Comparison of ENCODE assay signal across 8 cellular contexts in genomic region chr15:34241376-34242350, GRCh38. TPM values are rescaled to one million over a fixed set of nuclear protein-coding genes. Genes with fewer than 3 reads are reported as not detected.
DNase-seq lines count a peak whose midpoint lies in the region; ATAC-seq and TF ChIP-seq lines count a peak whose summit lies in the region.

No MANE protein-coding gene starts in this region.

- DNase-seq in NCI-H146 (lab: John Stamatoyannopoulos, UW) (peak; percentile 0), NCI-H146 treated with DMSO at 0.1 percent for 48 hours (lab: John Stamatoyannopoulos, UW; ENCODE audit: unreplicated experiment) (no peak), OCI-M1 (lab: John Stamatoyannopoulos, UW) (peak; percentile 71), MCF 10A (ENCODE audit: unreplicated experiment) (peak; percentile 64), left kidney (ENCODE audit: low read depth, low spot score) (peak; percentile 61), transverse colon (peak; percentile 18), NCI-H2029 treated with DMSO at 0.1 percent for 48 hours (lab: John Stamatoyannopoulos, UW) (no peak)

- POLR2A ChIA-PET in MCF 10A (lab: Yijun Ruan, JAX), result interaction anchor here (0.9 to 5.8 kb wide), 8 partner anchors 17 to 345 kb away, joined by 3 to 31 read pairs (median 11); partner anchors contain the start of genes EMC4, LPCAT4 and SLC12A6

- H3K27me3 Mint-ChIP-seq in MCF 10A (ENCODE audit: insufficient read depth, unreplicated experiment), result no peaks in the 10 kb centered on the region

- H3K36me3 ChIP-seq in transverse colon, result peaks cover 0 to 53% (median 12%) of the 10 kb centered on the region in 4 donors

- CTCF ChIA-PET in MCF 10A (lab: Yijun Ruan, JAX), result interaction anchor here (0.6 to 5.0 kb wide), 23 partner anchors 9 to 1219 kb away, joined by 3 to 41 read pairs (median 4); partner anchors contain the start of genes EMC4, KATNBL1, LPCAT4 and NOP10

- in situ Hi-C loops in transverse colon (cut with MboI; ENCODE audit: low pct_ligation_motif_present in 1 of 4, low pct_unique_long_range_greater_than_20kb in 1 of 4, low sequenced_read_pairs in 3 of 4), result loop anchor here in 3 of 4 donors (10.0 to 25.0 kb wide), 4 partner anchors 103 to 346 kb away; partner anchors contain the start of genes GOLGA8B (in 2 of the 3), LPCAT4 (in 2 of the 3), NOP10 (in 1 of the 3) and NUTM1 (in 1 of the 3)

- peaks cover 8% of the 10 kb centered on the region for H3K36me3 Mint-ChIP-seq in MCF 10A (ENCODE audit: insufficient read depth, unreplicated experiment)

- H3K4me3 ChIP-seq in transverse colon, result no peak overlapping the region

- WGBS in transverse colon (ENCODE audit: low coverage in 1 of 2), 2 donors, result 37 to 62% methylated on average over 1 of the region's 1 CpG

- TF ChIP-seq POLR2A in transverse colon (IDR thresholded peaks at IDR 0.05), result no peak

- no TSS peak for BruUV-seq in MCF 10A (replicated peaks; lab: Mats Ljungman, UMichigan)

- H3K9me3 Mint-ChIP-seq in MCF 10A (ENCODE audit: unreplicated experiment), result no peaks in the 10 kb centered on the region

- ATAC-seq in GM21825 (IDR thresholded peaks at IDR 0.05; ENCODE audit: unreplicated experiment), result peak; percentile 67

- TF ChIP-seq EP300 in transverse colon (IDR thresholded peaks at IDR 0.05; ENCODE audit: low read depth), result no peak

- TF ChIP-seq CTCF in MCF 10A (IDR thresholded peaks at IDR 0.05; ENCODE audit: unreplicated experiment) (peak; percentile 68), transverse colon (IDR thresholded peaks at IDR 0.05) (peak; percentile 75 to 84 (median 76))

- H3K27ac ChIP-seq in transverse colon, result no peak overlapping the region

- no peaks in the 10 kb centered on the region for H3K9me3 ChIP-seq in transverse colon

- H3K27ac Mint-ChIP-seq in MCF 10A (ENCODE audit: low read depth, unreplicated experiment), result no peak overlapping the region

- no peak overlapping the region for H3K4me3 Mint-ChIP-seq in MCF 10A (ENCODE audit: unreplicated experiment)

- H3K4me1 Mint-ChIP-seq in MCF 10A (ENCODE audit: insufficient read depth, unreplicated experiment), result peaks cover 13% of the 10 kb centered on the region

- no peaks in the 10 kb centered on the region for H3K4me1 ChIP-seq in transverse colon

- no peaks in the 10 kb centered on the region for H3K27me3 ChIP-seq in transverse colon

- intact Hi-C loops in MCF 10A (cut with micrococcal nuclease) (loop anchor here (1.0 kb wide), 2 partner anchors 102 to 126 kb away; partner anchors contain the start of genes LPCAT4, NOP10 and NUTM1), transverse colon (cut with DNase I; ENCODE audit: low total_unique reads) (loop anchor here (10.0 kb wide), 1 partner anchor 123 kb away; the partner anchor contains the start of gene LPCAT4)

RNA-seq across cellular contexts. Expression of gene EMC4, which starts 16.8 kb away (rescaled TPM):
- 115 and 119 TPM in 2 replicates for total RNA-seq in MCF 10A (2022)
- total RNA-seq in transverse colon, result 100 to 1,000 TPM in 2 of 4 donors, 10 to 100 TPM in 2; 71.4 to 148 (median 111) TPM

RNA-seq across cellular contexts. Expression of gene KATNBL1, which starts 31.8 kb away (rescaled TPM):
- 38.2 and 47.6 TPM in 2 replicates for total RNA-seq in MCF 10A (2022)
- 100 to 1,000 TPM in 1 of 4 donors, 10 to 100 TPM in 3; 41.1 to 137 (median 80.3) TPM for total RNA-seq in transverse colon

Comparison
In these comparisons a context has a peak if more than half of its experiments do, and no peak if none do; other contexts are left out.
1. DNase-seq: peak in NCI-H146 (single experiment), OCI-M1 (single experiment), MCF 10A (single experiment), left kidney (single experiment) and transverse colon (single experiment); none in NCI-H146 treated with DMSO at 0.1 percent for 48 hours (single experiment) and NCI-H2029 treated with DMSO at 0.1 percent for 48 hours (single experiment).